ENCODE assay signal across 29 cellular contexts in the genomic region with DNA sequence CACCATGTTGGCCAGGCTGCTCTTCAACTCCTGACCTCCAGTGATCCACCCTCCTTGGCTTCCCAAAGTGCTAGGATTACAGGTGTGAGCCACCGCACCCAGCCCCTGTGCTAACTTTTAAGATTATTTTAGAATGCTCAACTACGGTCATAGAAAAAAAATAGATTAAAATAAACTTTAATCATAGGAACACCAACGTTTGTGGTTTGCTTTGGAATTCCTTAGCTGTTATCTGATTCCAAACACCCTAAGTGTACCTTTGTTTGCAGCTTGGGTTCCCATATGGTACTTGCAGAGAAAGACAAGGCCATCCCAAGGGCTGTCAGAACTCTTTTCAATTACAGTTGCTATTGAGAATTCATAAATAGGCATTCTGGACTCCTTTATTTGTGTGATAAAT.
"Had no signal": no experiment of that assay in that cellular context is flagged by ENCODE, and none has a peak within 500 bp of the region (broad histone marks: within the 10 kb centered on the region; RNA-seq: fewer than 3 reads in every experiment).

No MANE protein-coding gene starts in this region.

- H3K27me3 Mint-ChIP-seq: effector memory CD8-positive, alpha-beta T cell; naive thymus-derived CD4-positive, alpha-beta T cell; stimulated activated naive CD8-positive, alpha-beta T cell treated with anti-CD3 and anti-CD28 coated beads, Interleukin-15, amount 100 ng/mL, for 72 hours had no signal

- H3K36me3 ChIP-seq: gastroesophageal sphincter, heart right ventricle, left lung, prostate gland, right atrium auricular region, suprapubic skin, transverse colon, upper lobe of right lung, uterus had no signal

- ATAC-seq: effector memory CD8-positive, alpha-beta T cell; esophagus mucosa; foreskin keratinocyte; gastroesophageal sphincter; heart right ventricle; left cardiac atrium; left lung; naive thymus-derived CD4-positive, alpha-beta T cell; sciatic nerve; stimulated activated naive CD8-positive, alpha-beta T cell treated with anti-CD3 and anti-CD28 coated beads, Interleukin-15, amount 100 ng/mL, for 72 hours; upper lobe of right lung had no signal

- H3K9me3 Mint-ChIP-seq: effector memory CD8-positive, alpha-beta T cell; stimulated activated naive CD8-positive, alpha-beta T cell treated with anti-CD3 and anti-CD28 coated beads, Interleukin-15, amount 100 ng/mL, for 72 hours had no signal

- H3K4me3 Mint-ChIP-seq: effector memory CD8-positive, alpha-beta T cell; naive thymus-derived CD4-positive, alpha-beta T cell; nephron; stimulated activated naive CD8-positive, alpha-beta T cell treated with anti-CD3 and anti-CD28 coated beads, Interleukin-15, amount 100 ng/mL, for 72 hours had no signal

- H3K27ac Mint-ChIP-seq: effector memory CD8-positive, alpha-beta T cell; naive thymus-derived CD4-positive, alpha-beta T cell; nephron; stimulated activated naive CD8-positive, alpha-beta T cell treated with anti-CD3 and anti-CD28 coated beads, Interleukin-15, amount 100 ng/mL, for 72 hours had no signal

- DNase-seq: cortex of kidney; effector memory CD8-positive, alpha-beta T cell; foreskin keratinocyte; heart right ventricle; hippocampal formation; left cardiac atrium; left lung; mesendoderm; midbrain; naive thymus-derived CD4-positive, alpha-beta T cell; nucleus accumbens; stimulated activated CD4-positive, alpha-beta T cell treated with anti-CD3 and anti-CD28 coated beads, Interleukin-12 subunit alpha, Interleukin-12 subunit beta, amount 100 ng/mL, for 4 hours; stimulated activated CD4-positive, alpha-beta T cell treated with anti-CD3 and anti-CD28 coated beads, Interleukin-1b, Interleukin-23, amount 100 ng/mL, for 48 hours; stimulated activated CD4-positive, alpha-beta T cell treated with anti-CD3 and anti-CD28 coated beads, Interleukin-4, amount 100 ng/mL, for 1 hour; stimulated activated CD8-positive, alpha-beta memory T cell treated with anti-CD3 and anti-CD28 coated beads, Interleukin-4, amount 100 ng/mL, for 48 hours; stimulated activated naive CD4-positive, alpha-beta T cell; stimulated activated naive CD8-positive, alpha-beta T cell treated with anti-CD3 and anti-CD28 coated beads, Interleukin-15, amount 100 ng/mL, for 72 hours; transverse colon; upper lobe of right lung; uterus had no signal

- H3K4me3 ChIP-seq: gastroesophageal sphincter, heart right ventricle, left lung, prostate gland, right atrium auricular region, smooth muscle cell, suprapubic skin, transverse colon, upper lobe of right lung, uterus had no signal

- H3K9me3 ChIP-seq: gastroesophageal sphincter, heart right ventricle, left lung, prostate gland, right atrium auricular region, suprapubic skin, transverse colon, upper lobe of right lung, uterus had no signal

- H3K4me1 Mint-ChIP-seq: naive thymus-derived CD4-positive, alpha-beta T cell; nephron had no signal

- H3K4me1 ChIP-seq: foreskin keratinocyte, gastroesophageal sphincter, heart right ventricle, left lung, prostate gland, right atrium auricular region, transverse colon, upper lobe of right lung, uterus had no signal

- H3K27me3 ChIP-seq: foreskin keratinocyte, gastroesophageal sphincter, left lung, right atrium auricular region, suprapubic skin, transverse colon, upper lobe of right lung, uterus had no signal

- H3K27ac ChIP-seq: epithelial cell of prostate, foreskin keratinocyte, gastroesophageal sphincter, heart right ventricle, left lung, prostate gland, right atrium auricular region, suprapubic skin, transverse colon, upper lobe of right lung, uterus had no signal

- H3K4me2 ChIP-seq: smooth muscle cell had no signal
